In the genomic region with DNA sequence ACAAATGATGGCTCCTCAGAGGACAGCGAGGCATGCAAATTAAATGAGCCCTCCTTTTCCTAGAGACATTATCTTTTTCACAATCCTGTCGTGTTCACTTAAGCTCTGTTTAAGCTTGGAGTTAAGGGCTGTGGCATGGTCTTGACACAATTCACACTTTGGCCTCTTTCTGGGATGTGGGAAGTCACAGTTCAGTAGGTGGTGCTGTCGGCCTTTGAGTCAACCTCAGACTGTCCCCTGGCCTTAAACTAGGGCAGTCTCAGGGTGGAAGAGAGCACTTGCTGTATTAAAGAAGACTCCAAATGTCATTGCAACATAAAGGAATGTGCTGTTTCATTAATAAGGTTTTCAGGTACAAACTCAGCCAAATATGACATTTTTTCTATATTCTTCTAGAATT, we compare ENCODE assay signal across 10 cellular contexts.
DNase-seq lines count a peak whose midpoint lies in the region; TF ChIP-seq lines count a peak whose summit lies in the region.
"Had no signal": no experiment of that assay in that cellular context is flagged by ENCODE, and none has a peak within 500 bp of the region (broad histone marks: within the 10 kb centered on the region; RNA-seq: fewer than 3 reads in every experiment).

No MANE protein-coding gene starts in this region.

- no peaks in the 10 kb centered on the region for H3K9me3 Mint-ChIP-seq in endothelial cell (ENCODE audit: unreplicated experiment)
- H3K9me3 Mint-ChIP-seq: activated T-cell treated with anti-CD3 and anti-CD28 coated beads, Interleukin-2, amount 50 U/mL, for 4 hours had no signal

- intact Hi-C loops in vagina (cut with DNase I): no loop called here

- peaks cover 56% of the 10 kb centered on the region for H3K4me1 Mint-ChIP-seq in endothelial cell (ENCODE audit: unreplicated experiment)

- H3K36me3 Mint-ChIP-seq in endothelial cell (ENCODE audit: low read depth, unreplicated experiment): no peaks in the 10 kb centered on the region

- TF ChIP-seq POLR2A in vagina (IDR thresholded peaks at IDR 0.05): no peak

- peaks cover 1% of the 10 kb centered on the region for H3K27me3 Mint-ChIP-seq in endothelial cell (ENCODE audit: unreplicated experiment)

- no peaks in the 10 kb centered on the region for H3K27me3 ChIP-seq in vagina

- H3K27ac ChIP-seq in HEK293 (ENCODE audit: extremely low read depth, low read depth, low read length): no peak overlapping the region
- H3K27ac ChIP-seq in vagina: no peak overlapping the region

- H3K36me3 ChIP-seq in HEK293 (ENCODE audit: control insufficient read depth in 2 of 2, insufficient read depth in 1 of 2, low read length in 2 of 2) (no peaks in the 10 kb centered on the region), vagina (no peaks in the 10 kb centered on the region)

- TF ChIP-seq CTCF in HEK293 (tag by site-specific recombination; IDR thresholded peaks at IDR 0.05): no peak
- TF ChIP-seq CTCF in endothelial cell (IDR thresholded peaks at IDR 0.05; ENCODE audit: unreplicated experiment): no peak
- TF ChIP-seq CTCF in vagina (IDR thresholded peaks at IDR 0.05): no peak

- POLR2A ChIA-PET in HEK293 (lab: Yijun Ruan, JAX): no interaction called here

- H3K4me1 ChIP-seq in HEK293 (ENCODE audit: control insufficient read depth, insufficient read depth, low read length) (no peaks in the 10 kb centered on the region), vagina (no peaks in the 10 kb centered on the region)

- DNase-seq in stimulated activated CD4-positive, alpha-beta T cell treated with anti-CD3 and anti-CD28 coated beads, Interleukin-12 subunit alpha, Interleukin-12 subunit beta, amount 100 ng/mL, for 48 hours (ENCODE audit: low read depth in 2 of 3, low spot score in 1 of 3): peak; percentile 3 to 17 (median 14)
- no peak for DNase-seq in stimulated activated CD4-positive, alpha-beta T cell treated with anti-CD3 and anti-CD28 coated beads, Interleukin-4, amount 100 ng/mL, for 4 hours
- DNase-seq in NCI-H69 (lab: John Stamatoyannopoulos, UW) (peak; percentile 39), endothelial cell (ENCODE audit: low spot score) (peak; percentile 62), pons (ENCODE audit: low spot score) (peak; percentile 51), NCI-H187 treated with DMSO at 0.1 percent for 48 hours (lab: John Stamatoyannopoulos, UW) (no peak), vagina (ENCODE audit: extremely low spot score in 2 of 2) (no peak)
- DNase-seq: activated T-cell treated with anti-CD3 and anti-CD28 coated beads, Interleukin-2, amount 50 U/mL, for 4 hours had no signal

- H3K4me3 ChIP-seq in HEK293 (ENCODE audit: low read depth, low read length) (no peak overlapping the region), vagina (no peak overlapping the region)

- no peak overlapping the region for H3K4me3 Mint-ChIP-seq in endothelial cell (ENCODE audit: unreplicated experiment)
- H3K4me3 Mint-ChIP-seq: activated T-cell treated with anti-CD3 and anti-CD28 coated beads, Interleukin-2, amount 50 U/mL, for 4 hours; naive thymus-derived CD4-positive, alpha-beta T cell had no signal

- H3K9me3 ChIP-seq in HEK293 (ENCODE audit: control insufficient read depth, insufficient read depth, low read depth, low read length) (no peaks in the 10 kb centered on the region), vagina (no peaks in the 10 kb centered on the region)

- CTCF ChIA-PET in HEK293 (lab: Yijun Ruan, JAX): interaction anchor here (0.6 to 3.1 kb wide), 21 partner anchors 10 to 1971 kb away, joined by 3 to 12 read pairs (median 4); no protein-coding TSS in a partner anchor

- no peak overlapping the region for H3K27ac Mint-ChIP-seq in endothelial cell (ENCODE audit: unreplicated experiment)
- H3K27ac Mint-ChIP-seq: naive thymus-derived CD4-positive, alpha-beta T cell had no signal

TF ChIP-seq in HEK293, 187 proteins besides CTCF, POLR2A, EP300 and RAD21:
- TF ChIP-seq, protein P1, sequence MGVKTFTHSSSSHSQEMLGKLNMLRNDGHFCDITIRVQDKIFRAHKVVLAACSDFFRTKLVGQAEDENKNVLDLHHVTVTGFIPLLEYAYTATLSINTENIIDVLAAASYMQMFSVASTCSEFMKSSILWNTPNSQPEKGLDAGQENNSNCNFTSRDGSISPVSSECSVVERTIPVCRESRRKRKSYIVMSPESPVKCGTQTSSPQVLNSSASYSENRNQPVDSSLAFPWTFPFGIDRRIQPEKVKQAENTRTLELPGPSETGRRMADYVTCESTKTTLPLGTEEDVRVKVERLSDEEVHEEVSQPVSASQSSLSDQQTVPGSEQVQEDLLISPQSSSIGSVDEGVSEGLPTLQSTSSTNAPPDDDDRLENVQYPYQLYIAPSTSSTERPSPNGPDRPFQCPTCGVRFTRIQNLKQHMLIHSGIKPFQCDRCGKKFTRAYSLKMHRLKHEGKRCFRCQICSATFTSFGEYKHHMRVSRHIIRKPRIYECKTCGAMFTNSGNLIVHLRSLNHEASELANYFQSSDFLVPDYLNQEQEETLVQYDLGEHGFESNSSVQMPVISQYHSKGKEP (tag by site-specific recombination; IDR thresholded peaks at IDR 0.05): no peak
- TF ChIP-seq ZBTB21 (tag by site-specific recombination; IDR thresholded peaks at IDR 0.05): no peak
- TF ChIP-seq, protein P2, sequence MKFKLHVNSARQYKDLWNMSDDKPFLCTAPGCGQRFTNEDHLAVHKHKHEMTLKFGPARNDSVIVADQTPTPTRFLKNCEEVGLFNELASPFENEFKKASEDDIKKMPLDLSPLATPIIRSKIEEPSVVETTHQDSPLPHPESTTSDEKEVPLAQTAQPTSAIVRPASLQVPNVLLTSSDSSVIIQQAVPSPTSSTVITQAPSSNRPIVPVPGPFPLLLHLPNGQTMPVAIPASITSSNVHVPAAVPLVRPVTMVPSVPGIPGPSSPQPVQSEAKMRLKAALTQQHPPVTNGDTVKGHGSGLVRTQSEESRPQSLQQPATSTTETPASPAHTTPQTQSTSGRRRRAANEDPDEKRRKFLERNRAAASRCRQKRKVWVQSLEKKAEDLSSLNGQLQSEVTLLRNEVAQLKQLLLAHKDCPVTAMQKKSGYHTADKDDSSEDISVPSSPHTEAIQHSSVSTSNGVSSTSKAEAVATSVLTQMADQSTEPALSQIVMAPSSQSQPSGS (tag by site-specific recombination; IDR thresholded peaks at IDR 0.05; ENCODE audit: low read depth): no peak
- TF ChIP-seq, protein P3, sequence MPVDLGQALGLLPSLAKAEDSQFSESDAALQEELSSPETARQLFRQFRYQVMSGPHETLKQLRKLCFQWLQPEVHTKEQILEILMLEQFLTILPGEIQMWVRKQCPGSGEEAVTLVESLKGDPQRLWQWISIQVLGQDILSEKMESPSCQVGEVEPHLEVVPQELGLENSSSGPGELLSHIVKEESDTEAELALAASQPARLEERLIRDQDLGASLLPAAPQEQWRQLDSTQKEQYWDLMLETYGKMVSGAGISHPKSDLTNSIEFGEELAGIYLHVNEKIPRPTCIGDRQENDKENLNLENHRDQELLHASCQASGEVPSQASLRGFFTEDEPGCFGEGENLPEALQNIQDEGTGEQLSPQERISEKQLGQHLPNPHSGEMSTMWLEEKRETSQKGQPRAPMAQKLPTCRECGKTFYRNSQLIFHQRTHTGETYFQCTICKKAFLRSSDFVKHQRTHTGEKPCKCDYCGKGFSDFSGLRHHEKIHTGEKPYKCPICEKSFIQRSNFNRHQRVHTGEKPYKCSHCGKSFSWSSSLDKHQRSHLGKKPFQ (tag by site-specific recombination; IDR thresholded peaks at IDR 0.05): 0 out of 2 replicates have a peak, but pooled peaks have one; percentile 20
- TF ChIP-seq ZNF169 (tag by site-specific recombination; IDR thresholded peaks at IDR 0.05): no peak

Comparison
In these comparisons a context has a peak if more than half of its experiments do, and no peak if none do; other contexts are left out.
1. DNase-seq: peak in stimulated activated CD4-positive, alpha-beta T cell treated with anti-CD3 and anti-CD28 coated beads, Interleukin-12 subunit alpha, Interleukin-12 subunit beta, amount 100 ng/mL, for 48 hours (3 of 3), NCI-H69 (single experiment), endothelial cell (single experiment) and pons (single experiment); none in stimulated activated CD4-positive, alpha-beta T cell treated with anti-CD3 and anti-CD28 coated beads, Interleukin-4, amount 100 ng/mL, for 4 hours (0 of 2), NCI-H187 treated with DMSO at 0.1 percent for 48 hours (single experiment) and vagina (0 of 2).